ENCODE assay signal across 11 cellular contexts in genomic region chr20:50911030-50911429, GRCh38. TPM values are rescaled to one million over a fixed set of nuclear protein-coding genes. Genes with fewer than 3 reads are reported as not detected.
A peak's percentile ranks its signal among the peaks of the same experiment; 100 is the strongest.
DNase-seq lines count a peak whose midpoint lies in the region; ATAC-seq and TF ChIP-seq lines count a peak whose summit lies in the region.
"Had no signal": no experiment of that assay in that cellular context is flagged by ENCODE, and none has a peak within 500 bp of the region (broad histone marks: within the 10 kb centered on the region; RNA-seq: fewer than 3 reads in every experiment).

No MANE protein-coding gene starts in this region.

- H3K9me3 ChIP-seq in A673 (ENCODE audit: low read depth, low read length, poor library complexity, severe bottlenecking) = no peaks in the 10 kb centered on the region
- no peaks in the 10 kb centered on the region for H3K9me3 ChIP-seq in spleen
- H3K9me3 ChIP-seq: thoracic aorta had no signal

- no peak for TF ChIP-seq POLR2A in spleen (IDR thresholded peaks at IDR 0.05)

- BruUV-seq in A673 (replicated peaks; lab: Mats Ljungman, UMichigan) = no TSS peak

- H3K36me3 ChIP-seq in A673 (ENCODE audit: insufficient read depth, low read length, poor library complexity, severe bottlenecking) = peaks cover 25% of the 10 kb centered on the region
- H3K36me3 ChIP-seq in spleen = peaks cover 0 to 32% (median 3%) of the 10 kb centered on the region in 6 donors
- H3K36me3 ChIP-seq: thoracic aorta had no signal

- ATAC-seq in SK-N-SH treated with all-trans-retinoic acid at 6 μM for 48 hours = peak; percentile 79

- TF ChIP-seq CTCF in A673 (conservative IDR thresholded peaks at IDR 0.05; ENCODE audit: low read depth, low read length) = no peak
- no peak for TF ChIP-seq CTCF in RWPE1 (conservative IDR thresholded peaks at IDR 0.05; ENCODE audit: low read depth)
- no peak for TF ChIP-seq CTCF in spleen (IDR thresholded peaks at IDR 0.05 in 8 of 11, conservative IDR thresholded peaks at IDR 0.05 in 3 of 11)

- no peaks in the 10 kb centered on the region for H3K27me3 ChIP-seq in A673 (replicated peaks; ENCODE audit: insufficient read depth, low read depth, low read length, poor library complexity)
- no peaks in the 10 kb centered on the region for H3K27me3 ChIP-seq in spleen (replicated peaks in 1 of 7)

- DNase-seq in A673 (ENCODE audit: low spot score) = no peak
- peak; percentile 85 for DNase-seq in EL
- DNase-seq in fibroblast of the conjunctiva (ENCODE audit: low read depth) = peak; percentile 77
- no peak for DNase-seq in RWPE1 (ENCODE audit: low spot score)
- DNase-seq in stimulated activated CD4-positive, alpha-beta T cell treated with anti-CD3 and anti-CD28 coated beads, Interleukin-4, amount 100 ng/mL, for 1 hour = no peak
- no peak for DNase-seq in spleen
- no peak for DNase-seq in activated CD8-positive, alpha-beta memory T cell treated with anti-CD3 and anti-CD28 coated beads for 24 hours
- DNase-seq: H9 had no signal

- H3K4me3 ChIP-seq in A673 (ENCODE audit: low read depth, low read length, poor library complexity, severe bottlenecking) = no peak overlapping the region
- no peak overlapping the region for H3K4me3 ChIP-seq in spleen
- H3K4me3 ChIP-seq: lung, thoracic aorta had no signal

- H3K4me1 ChIP-seq in A673 (ENCODE audit: insufficient read depth, low read length, poor library complexity, severe bottlenecking) (peaks cover 25% of the 10 kb centered on the region), spleen (peaks cover 16 to 97% (median 55%) of the 10 kb centered on the region in 6 donors)

- 59 to 86% (median 72%) methylated on average over 3 of the region's 3 CpGs for WGBS in spleen, 5 donors

- CTCF ChIA-PET in A673 (lab: Charles Lee) = no interaction called here
- CTCF ChIA-PET in RWPE1 (lab: Yijun Ruan, JAX) = interaction anchor here (0.7 to 5.9 kb wide), 3 partner anchors 16 to 116 kb away, joined by 3 to 21 read pairs (median 7); partner anchors contain the start of gene BCAS4

- POLR2A ChIA-PET in A673 (lab: Charles Lee; ENCODE audit: low non-redundant PET) = no interaction called here
- POLR2A ChIA-PET in RWPE1 (lab: Yijun Ruan, JAX; ENCODE audit: low non-redundant PET) = no interaction called here

- peak overlapping the region; percentile 41 for H3K27ac ChIP-seq in A673 (ENCODE audit: low read depth, low read length, poor library complexity, severe bottlenecking)
- H3K27ac ChIP-seq in RWPE1 = no peak overlapping the region
- H3K27ac ChIP-seq in spleen = no peak overlapping the region
- H3K27ac ChIP-seq: thoracic aorta had no signal

- intact Hi-C loops in A673 (cut with micrococcal nuclease; ENCODE audit: unreplicated experiment) (no loop called here), spleen (cut with DNase I; ENCODE audit: low total_unique reads) (no loop called here)

TF ChIP-seq in SK-N-SH treated with all-trans-retinoic acid at 6 μM for 48 hours, 23 proteins besides CTCF, POLR2A, EP300 and RAD21:
- peak; percentile 70 for TF ChIP-seq TCF4 (CRISPR knock-in tag; IDR thresholded peaks at IDR 0.05; ENCODE audit: borderline replicate concordance)
- TF ChIP-seq PPARA (CRISPR knock-in tag; IDR thresholded peaks at IDR 0.05; ENCODE audit: borderline replicate concordance) = no peak

RNA-seq across cellular contexts. Expression of gene ADNP, which starts 20.2 kb away (rescaled TPM):
- total RNA-seq in A673 (2021) = 104 and 108 TPM in 2 replicates
- total RNA-seq in spleen = 10 to 100 TPM; 54.2 to 78.8 (median 67.5) TPM
- polyA plus RNA-seq in spleen = 10 to 100 TPM; 30.6 to 34.3 (median 33.4) TPM

RNA-seq across cellular contexts. Expression of gene DPM1, which starts 47.3 kb away (rescaled TPM):
- 62.5 and 65.5 TPM in 2 replicates for total RNA-seq in A673 (2021)
- 10 to 100 TPM; 28.1 to 62.5 (median 37.9) TPM for total RNA-seq in spleen
- polyA plus RNA-seq in spleen = 10 to 100 TPM; 40.7 to 65.0 (median 46.9) TPM

RNA-seq across cellular contexts. Expression of gene MOCS3, which starts 47.6 kb away (rescaled TPM):
- 5.3 and 5.9 TPM in 2 replicates for total RNA-seq in A673 (2021)
- total RNA-seq in spleen = 1 to 10 TPM; 3.4 to 7.0 (median 5.3) TPM
- polyA plus RNA-seq in spleen = 1 to 10 TPM; 2.6 to 4.2 (median 3.2) TPM

Comparison
In these comparisons a context has a peak if more than half of its experiments do, and no peak if none do; other contexts are left out.
1. DNase-seq: peak in EL (single experiment) and fibroblast of the conjunctiva (single experiment); none in A673 (single experiment), RWPE1 (single experiment), stimulated activated CD4-positive, alpha-beta T cell treated with anti-CD3 and anti-CD28 coated beads, Interleukin-4, amount 100 ng/mL, for 1 hour (single experiment), spleen (single experiment) and activated CD8-positive, alpha-beta memory T cell treated with anti-CD3 and anti-CD28 coated beads for 24 hours (single experiment).